Comparison of ENCODE assay signal across 8 cellular contexts in the genomic region with DNA sequence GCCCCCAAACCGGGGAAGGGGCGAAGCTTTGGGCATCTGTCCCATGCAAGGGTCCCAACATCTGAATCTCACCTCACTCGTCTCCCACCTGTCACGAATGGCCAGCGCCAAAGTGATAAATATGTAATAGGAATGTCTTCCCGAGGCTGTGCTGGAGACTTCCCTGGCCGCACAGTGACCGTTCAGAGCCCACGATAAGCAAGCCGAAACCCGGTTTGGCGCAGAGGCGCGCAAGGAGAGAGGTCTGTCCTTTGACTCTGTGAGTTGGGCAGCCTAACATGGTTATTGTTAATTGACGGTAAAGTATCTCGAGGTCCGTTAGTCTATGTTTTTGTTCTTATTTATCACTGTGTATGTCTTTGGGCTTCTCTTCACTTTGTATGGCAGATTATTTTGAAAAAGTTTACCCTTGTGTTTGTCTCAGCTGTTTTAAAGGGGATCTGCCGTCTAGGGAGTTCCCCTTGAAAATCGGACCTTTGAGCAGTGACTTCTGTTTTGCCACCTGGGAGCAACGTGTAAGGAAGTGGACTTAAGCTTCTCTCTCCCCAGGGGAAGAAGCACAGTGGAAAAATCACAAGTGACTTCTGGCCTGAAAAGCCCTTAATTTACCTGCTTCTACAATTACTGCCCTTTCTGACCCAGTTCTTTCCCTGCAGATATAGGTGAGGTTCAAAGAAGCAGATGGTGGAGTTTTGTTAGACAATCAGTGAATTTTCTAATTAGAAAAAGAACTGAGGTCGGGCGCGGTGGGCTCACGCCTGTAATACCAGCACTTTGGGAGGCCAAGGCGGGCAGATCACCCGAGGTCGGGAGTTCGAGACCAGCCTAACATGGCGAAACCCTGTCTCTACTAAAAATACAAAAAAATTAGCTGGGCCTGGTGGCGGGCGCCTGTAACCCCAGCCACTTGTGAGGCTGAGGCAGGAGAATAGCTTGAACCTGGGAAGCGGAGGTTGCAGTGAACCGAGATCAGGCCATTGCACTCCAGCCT. TPM values are rescaled to one million over a fixed set of nuclear protein-coding genes. Genes with fewer than 3 reads are reported as not detected.
A peak's percentile ranks its signal among the peaks of the same experiment; 100 is the strongest.
DNase-seq lines count a peak whose midpoint lies in the region; ATAC-seq and TF ChIP-seq lines count a peak whose summit lies in the region.

No MANE protein-coding gene starts in this region.

- H3K27me3 ChIP-seq in Panc1 (ENCODE audit: control insufficient read depth, insufficient read depth, low read length) = no peaks in the 10 kb centered on the region
- no peaks in the 10 kb centered on the region for H3K27me3 ChIP-seq in endocrine pancreas (ENCODE audit: control insufficient read depth, insufficient read depth, low read length)
- no peaks in the 10 kb centered on the region for H3K27me3 ChIP-seq in muscle layer of colon (ENCODE audit: control insufficient read depth in 1 of 2, insufficient read depth in 2 of 2, low read length in 2 of 2)

- peak overlapping the region; percentile 96 for H3K27ac Mint-ChIP-seq in activated CD4-positive, alpha-beta T cell treated with anti-CD3 and anti-CD28 coated beads, Interleukin-2, amount 10 ng/mL, durations not matched to agents 24 days and 14 days

- peaks cover 48% of the 10 kb centered on the region for H3K4me1 Mint-ChIP-seq in activated CD4-positive, alpha-beta T cell treated with anti-CD3 and anti-CD28 coated beads, Interleukin-2, amount 10 ng/mL, durations not matched to agents 24 days and 14 days

- no peaks in the 10 kb centered on the region for H3K27me3 Mint-ChIP-seq in activated CD4-positive, alpha-beta T cell treated with anti-CD3 and anti-CD28 coated beads, Interleukin-2, amount 10 ng/mL, durations not matched to agents 24 days and 14 days

- CTCF ChIA-PET in Panc1 (lab: Charles Lee) = no interaction called here

- peaks cover 2% of the 10 kb centered on the region for H3K4me1 ChIP-seq in Panc1 (ENCODE audit: control insufficient read depth, insufficient read depth, low read length)
- peaks cover 3% of the 10 kb centered on the region for H3K4me1 ChIP-seq in endocrine pancreas (ENCODE audit: control insufficient read depth, insufficient read depth, low read length)
- peaks cover 20% of the 10 kb centered on the region for H3K4me1 ChIP-seq in muscle layer of colon (ENCODE audit: insufficient read depth, low read length)

- peaks cover 59% of the 10 kb centered on the region for H3K36me3 Mint-ChIP-seq in activated CD4-positive, alpha-beta T cell treated with anti-CD3 and anti-CD28 coated beads, Interleukin-2, amount 10 ng/mL, durations not matched to agents 24 days and 14 days (ENCODE audit: low read depth)

- H3K36me3 ChIP-seq in Panc1 (ENCODE audit: control insufficient read depth, insufficient read depth, low read length) (peaks cover 4% of the 10 kb centered on the region), endocrine pancreas (ENCODE audit: control insufficient read depth, insufficient read depth, low read length) (no peaks in the 10 kb centered on the region), muscle layer of colon (ENCODE audit: insufficient read depth, low read length) (peaks cover 16% of the 10 kb centered on the region)

- H3K27ac ChIP-seq in Panc1 (ENCODE audit: low read length) = peak overlapping the region; percentile 92
- H3K27ac ChIP-seq in muscle layer of colon (ENCODE audit: low read depth, low read length) = peak overlapping the region; percentile 99

- H3K4me3 ChIP-seq in Panc1 (ENCODE audit: low read depth in 2 of 2, low read length in 2 of 2) (peak overlapping the region; percentile 68 to 73), endocrine pancreas (ENCODE audit: control insufficient read depth, insufficient read depth, low read length) (peak overlapping the region; percentile 84), muscle layer of colon (ENCODE audit: low read depth in 1 of 2, low read length in 2 of 2) (peak overlapping the region; percentile 91 to 95)

- H3K9me3 Mint-ChIP-seq in activated CD4-positive, alpha-beta T cell treated with anti-CD3 and anti-CD28 coated beads, Interleukin-2, amount 10 ng/mL, durations not matched to agents 24 days and 14 days = peaks cover 2% of the 10 kb centered on the region

- peak overlapping the region; percentile 87 for H3K4me3 Mint-ChIP-seq in activated CD4-positive, alpha-beta T cell treated with anti-CD3 and anti-CD28 coated beads, Interleukin-2, amount 10 ng/mL, durations not matched to agents 24 days and 14 days

- BruUV-seq in Panc1 (replicated peaks; lab: Mats Ljungman, UMichigan) = TSS peak; percentile 91

- H3K9ac ChIP-seq in endocrine pancreas (ENCODE audit: control insufficient read depth, insufficient read depth, low read length) = peak overlapping the region; percentile 93
- H3K9ac ChIP-seq in muscle layer of colon (ENCODE audit: low read length) = peak overlapping the region; percentile 97

- no peak for TF ChIP-seq CTCF in Panc1 (IDR thresholded peaks at IDR 0.05)

- POLR2A ChIA-PET in Panc1 (lab: Charles Lee) = no interaction called here

- H3K9me3 ChIP-seq in Panc1 (ENCODE audit: control insufficient read depth, insufficient read depth, low read depth, low read length) (no peaks in the 10 kb centered on the region), endocrine pancreas (ENCODE audit: control insufficient read depth, low read length) (no peaks in the 10 kb centered on the region), muscle layer of colon (ENCODE audit: low read length) (no peaks in the 10 kb centered on the region)

- intact Hi-C loops in activated CD4-positive, alpha-beta T cell treated with anti-CD3 and anti-CD28 coated beads, Interleukin-2, amount 10 ng/mL, durations not matched to agents 24 days and 14 days (cut with micrococcal nuclease) = no loop called here
- intact Hi-C loops in Panc1 (cut with micrococcal nuclease; ENCODE audit: unreplicated experiment) = no loop called here

- in situ Hi-C loops in Panc1 (cut with HindIII; ENCODE audit: low pct_unique_long_range_greater_than_20kb, low sequenced_read_pairs) = no loop called here

- DNase-seq in activated CD4-positive, alpha-beta T cell treated with anti-CD3 and anti-CD28 coated beads, Interleukin-2, amount 10 ng/mL, durations not matched to agents 24 days and 14 days = peak; percentile 60
- no peak for DNase-seq in activated CD4-positive, alpha-beta T cell treated with anti-CD3 and anti-CD28 coated beads, Interleukin-2, amount 50 U/mL, for 48 hours
- DNase-seq in Panc1 (ENCODE audit: low read depth, low spot score) (no peak), NCI-H128 (lab: John Stamatoyannopoulos, UW; ENCODE audit: unreplicated experiment) (no peak)

- ATAC-seq in HG02798 (IDR thresholded peaks at IDR 0.05; ENCODE audit: poor library complexity, unreplicated experiment) (peak; percentile 24), Panc1 (peak; percentile 51), GM21737 (IDR thresholded peaks at IDR 0.05; ENCODE audit: unreplicated experiment) (no peak)

RNA-seq across cellular contexts. Expression of a gene that starts 1.1 kb away (rescaled TPM):
- 35.1 and 36.4 TPM in 2 replicates for total RNA-seq in activated CD4-positive, alpha-beta T cell treated with anti-CD3 and anti-CD28 coated beads, Interleukin-2, amount 10 ng/mL, durations not matched to agents 24 days and 14 days
- total RNA-seq in Panc1 (2021; ENCODE audit: unreplicated experiment) = 44.7 TPM
- polyA plus RNA-seq in Panc1 (2012; ENCODE audit: insufficient read length) = 35.7 TPM

RNA-seq across cellular contexts. Expression of a gene that starts 7.8 kb away (rescaled TPM):
- 107 and 112 TPM in 2 replicates for total RNA-seq in activated CD4-positive, alpha-beta T cell treated with anti-CD3 and anti-CD28 coated beads, Interleukin-2, amount 10 ng/mL, durations not matched to agents 24 days and 14 days
- total RNA-seq in Panc1 (2021; ENCODE audit: unreplicated experiment) = 103 TPM
- polyA plus RNA-seq in Panc1 (2012; ENCODE audit: insufficient read length) = 76.3 TPM

RNA-seq across cellular contexts. Expression of a gene that starts 9.1 kb away (rescaled TPM):
- 0.26 and 0.36 TPM in 2 replicates for total RNA-seq in activated CD4-positive, alpha-beta T cell treated with anti-CD3 and anti-CD28 coated beads, Interleukin-2, amount 10 ng/mL, durations not matched to agents 24 days and 14 days
- not detected for total RNA-seq in Panc1 (2021; ENCODE audit: unreplicated experiment)
- 1.3 TPM for polyA plus RNA-seq in Panc1 (2012; ENCODE audit: insufficient read length)

RNA-seq across cellular contexts. Expression of a gene that starts 16.9 kb away (rescaled TPM):
- total RNA-seq in activated CD4-positive, alpha-beta T cell treated with anti-CD3 and anti-CD28 coated beads, Interleukin-2, amount 10 ng/mL, durations not matched to agents 24 days and 14 days = 88.0 and 89.9 TPM in 2 replicates
- 42.4 TPM for total RNA-seq in Panc1 (2021; ENCODE audit: unreplicated experiment)
- polyA plus RNA-seq in Panc1 (2012; ENCODE audit: insufficient read length) = 48.6 TPM

RNA-seq across cellular contexts. Expression of a gene that starts 19.5 kb away (rescaled TPM):
- 11.6 and 13.5 TPM in 2 replicates for total RNA-seq in activated CD4-positive, alpha-beta T cell treated with anti-CD3 and anti-CD28 coated beads, Interleukin-2, amount 10 ng/mL, durations not matched to agents 24 days and 14 days
- total RNA-seq in Panc1 (2021; ENCODE audit: unreplicated experiment) = 8.9 TPM
- 7.1 TPM for polyA plus RNA-seq in Panc1 (2012; ENCODE audit: insufficient read length)
